ENCODE assay signal across 17 cellular contexts in genomic region chr7:1121886-1122831, GRCh38. TPM values are rescaled to one million over a fixed set of nuclear protein-coding genes. Genes with fewer than 3 reads are reported as not detected.
DNase-seq lines count a peak whose midpoint lies in the region; ATAC-seq, FAIRE-seq and TF ChIP-seq lines count a peak whose summit lies in the region.
"Had no signal": no experiment of that assay in that cellular context is flagged by ENCODE, and none has a peak within 500 bp of the region (broad histone marks: within the 10 kb centered on the region; RNA-seq: fewer than 3 reads in every experiment).

No MANE protein-coding gene starts in this region.

- H4K8ac ChIP-seq in H1 (ENCODE audit: extremely low read depth, insufficient read depth, low read length) (peak overlapping the region; percentile 79; the same call in 1 of the 2 replicates), mesenchymal stem cell (ENCODE audit: low read length) (peak overlapping the region; percentile 90)

- H3K36me3 ChIP-seq in H1 (ENCODE audit: control insufficient read depth in 2 of 4, insufficient read depth in 4 of 4, low read length in 3 of 4) (peaks cover 0 to 14% (median 4%) of the 10 kb centered on the region in 4 experiments; a peak in 3 of 8 replicates), mesenchymal stem cell (ENCODE audit: control insufficient read depth in 1 of 2, insufficient read depth in 2 of 2, low read depth in 1 of 2, low read length in 2 of 2) (peaks cover 11 to 44% of the 10 kb centered on the region in 2 experiments), tibial artery (peaks cover 0 to 5% (median 0%) of the 10 kb centered on the region in 3 donors)

- H3K4me3 ChIP-seq in H1 (ENCODE audit: extremely low read depth in 1 of 4, insufficient read depth in 2 of 4, low read depth in 3 of 4, low read length in 4 of 4) (no peak overlapping the region), mesenchymal stem cell (ENCODE audit: insufficient read depth in 1 of 2, low read depth in 1 of 2, low read length in 2 of 2) (no peak overlapping the region), tibial artery (no peak overlapping the region)

- H2AFZ ChIP-seq in H1 (ENCODE audit: low read length) (no peak overlapping the region), mesenchymal stem cell (ENCODE audit: low read depth, low read length) (no peak overlapping the region)

- H2BK15ac ChIP-seq in H1 (ENCODE audit: low read length) (no peak overlapping the region), mesenchymal stem cell (ENCODE audit: low read depth, poor library complexity, severe bottlenecking) (peak overlapping the region; percentile 26)

- no peak for TF ChIP-seq EP300 in H1 (IDR thresholded peaks at IDR 0.05; ENCODE audit: borderline replicate concordance in 1 of 2, low read depth in 2 of 2, low read length in 2 of 2)

- H3K4me1 ChIP-seq in H1 (replicated peaks in 1 of 4; ENCODE audit: control insufficient read depth in 3 of 4, insufficient read depth in 4 of 4, low read length in 3 of 4) (peaks cover 0 to 14% (median 8%) of the 10 kb centered on the region in 4 experiments; a peak in 6 of 7 replicates), mesenchymal stem cell (ENCODE audit: control insufficient read depth, insufficient read depth, low read depth, low read length) (peaks cover 37% of the 10 kb centered on the region), tibial artery (peaks cover 0 to 30% (median 22%) of the 10 kb centered on the region in 4 donors)

- H3K23ac ChIP-seq in H1 (ENCODE audit: insufficient read length), result no peak overlapping the region
- H3K23ac ChIP-seq in mesenchymal stem cell (ENCODE audit: low read length in 2 of 2), result peak overlapping the region in 1 of 2 experiments; percentile 68

- H3K14ac ChIP-seq in H1 (ENCODE audit: insufficient read length) (no peak overlapping the region), mesenchymal stem cell (ENCODE audit: low read length in 2 of 2) (no peak overlapping the region)

- H3K27ac ChIP-seq in H1 (ENCODE audit: low read depth, low read length) (peak overlapping the region; percentile 35; the same call in 1 of the 2 replicates), mesenchymal stem cell (ENCODE audit: low read length, poor library complexity, severe bottlenecking) (no peak overlapping the region), tibial artery (peak overlapping the region; percentile 90 to 94)
- H3K27ac ChIP-seq: 22Rv1, VCaP had no signal

- H4K91ac ChIP-seq in H1 (replicated peaks; ENCODE audit: insufficient read length, low read length) (no peak overlapping the region), mesenchymal stem cell (ENCODE audit: low read length) (peak overlapping the region; percentile 84)

- TF ChIP-seq CTCF in H1 (IDR thresholded peaks at IDR 0.05; ENCODE audit: control extremely low read depth in 1 of 3, insufficient read depth in 1 of 3, low read depth in 1 of 3, low read length in 3 of 3), result no peak
- no peak for TF ChIP-seq CTCF in tibial artery (IDR thresholded peaks at IDR 0.05)

- peak; percentile 54 for DNase-seq in activated effector memory CD4-positive, alpha-beta T cell treated with anti-CD3 and anti-CD28 coated beads, Interleukin-2, amount 50 U/mL, for 16 hours
- DNase-seq in activated effector memory CD4-positive, alpha-beta T cell treated with Interleukin-2 at 50 U/mL for 16 hours, result no peak
- no peak for DNase-seq in H1 (ENCODE audit: low read depth in 1 of 2, low spot score in 2 of 2)
- no peak for DNase-seq in mesenchymal stem cell
- DNase-seq in tibial artery, result no peak
- no peak for DNase-seq in SKM-1 (lab: John Stamatoyannopoulos, UW; ENCODE audit: unreplicated experiment)
- DNase-seq in ACHN, result no peak
- DNase-seq: activated CD4-positive, alpha-beta memory T cell treated with anti-CD3 and anti-CD28 coated beads, Interleukin-2, amount 10 ng/mL, durations not matched to agents 7 days and 5 days; amniotic stem cell; NCI-H2029; NCI-H524; PC-3 had no signal

- peaks cover 0 to 54% of the 10 kb centered on the region in 2 experiments; a peak in 2 of 4 replicates for H3K79me2 ChIP-seq in H1 (ENCODE audit: control insufficient read depth in 1 of 2, insufficient read depth in 2 of 2, low read length in 2 of 2)

- H2BK5ac ChIP-seq in H1 (ENCODE audit: low read depth, low read length), result peak overlapping the region; percentile 63; the same call in 1 of the 2 replicates
- no peak overlapping the region for H2BK5ac ChIP-seq in mesenchymal stem cell (ENCODE audit: low read depth, low read length, poor library complexity, severe bottlenecking)

- H3K56ac ChIP-seq in H1 (replicated peaks; ENCODE audit: insufficient read length, low read depth, low read length), result no peak overlapping the region

- H3K9ac ChIP-seq in H1 (replicated peaks in 1 of 4; ENCODE audit: extremely low read depth in 1 of 4, low read depth in 3 of 4, low read length in 3 of 4) (no peak overlapping the region), mesenchymal stem cell (ENCODE audit: low read length) (peak overlapping the region; percentile 92)

- no peak overlapping the region for H2BK20ac ChIP-seq in H1 (ENCODE audit: low read length)

- peaks cover 7% of the 10 kb centered on the region for H3K79me1 ChIP-seq in H1 (ENCODE audit: low read depth, low read length)
- peaks cover 40% of the 10 kb centered on the region for H3K79me1 ChIP-seq in mesenchymal stem cell (replicated peaks; ENCODE audit: low read length, poor library complexity, severe bottlenecking)

- H3K4me2 ChIP-seq in H1 (ENCODE audit: insufficient read depth in 1 of 2, low read depth in 2 of 2, low read length in 2 of 2) (no peak overlapping the region), mesenchymal stem cell (ENCODE audit: low read length, poor library complexity, severe bottlenecking) (no peak overlapping the region)

- ATAC-seq in HG03378 (IDR thresholded peaks at IDR 0.05; ENCODE audit: unreplicated experiment), result no peak
- ATAC-seq: left lobe of liver, PC-3 had no signal

- intact Hi-C loops in tibial artery (cut with DNase I; ENCODE audit: low total_unique reads), result loop anchor here (5.0 kb wide), 1 partner anchor 35 kb away; the partner anchor contains the start of gene GPER1

- WGBS in H1 (ENCODE audit: extremely low coverage in 1 of 2, insufficient coverage in 1 of 2, insufficient read length in 1 of 2, insufficient replicate concordance in 2 of 2, low coverage in 1 of 2, low lambda C conversion rate in 2 of 2, missing lambda C conversion rate in 1 of 2), 2 experiments, result 88% methylated on average over 25 of the region's 28 CpGs; no CpG with 5 or more reads in 1 of the 2 experiments
- 74% methylated on average over 28 of the region's 28 CpGs for whole genome bisulfite sequencing in mesenchymal stem cell

- no peak overlapping the region for H2BK120ac ChIP-seq in H1 (replicated peaks; ENCODE audit: low read depth, low read length)
- H2BK120ac ChIP-seq in mesenchymal stem cell (ENCODE audit: low read depth, low read length), result peak overlapping the region; percentile 15

- H3K4ac ChIP-seq in H1 (replicated peaks; ENCODE audit: insufficient read length, low read depth, low read length) (no peak overlapping the region), mesenchymal stem cell (ENCODE audit: low read depth in 1 of 2, low read length in 2 of 2) (peak overlapping the region in 1 of 2 experiments; percentile 66)

- H3K18ac ChIP-seq in H1 (ENCODE audit: extremely low read depth, low read length) (no peak overlapping the region), mesenchymal stem cell (ENCODE audit: low read depth in 1 of 2, low read length in 2 of 2) (peak overlapping the region in 1 of 2 experiments; percentile 59)

- POLR2A ChIA-PET in H1 (lab: Charles Lee; ENCODE audit: partially characterized antibody), result no interaction called here

- no peak for TF ChIP-seq POLR2A in H1 (IDR thresholded peaks at IDR 0.05; ENCODE audit: control extremely low read depth in 1 of 2, low read depth in 2 of 2, low read length in 2 of 2)

- no peak for FAIRE-seq in H1 (lab: Jason Lieb, UNC)
- FAIRE-seq: colon had no signal

- no peak for TF ChIP-seq RAD21 in H1 (IDR thresholded peaks at IDR 0.05 in 1 of 2, conservative IDR thresholded peaks at IDR 0.05 in 1 of 2; ENCODE audit: low read depth in 2 of 2, low read length in 2 of 2)

- H2BK12ac ChIP-seq in H1 (ENCODE audit: low read depth, low read length), result 0 out of 2 replicates have a peak overlapping the region, but pooled peaks have one; percentile 33
- H2BK12ac ChIP-seq in mesenchymal stem cell (ENCODE audit: low read length in 2 of 2), result peak overlapping the region in 1 of 2 experiments; percentile 65

- in situ Hi-C loops in ACHN (cut with HindIII; ENCODE audit: low pct_ligation_motif_present, low pct_unique_long_range_greater_than_20kb, low sequenced_read_pairs), result no loop called here

- H2AK5ac ChIP-seq in H1 (ENCODE audit: low read depth, low read length) (peak overlapping the region; percentile 39; the same call in 1 of the 2 replicates), mesenchymal stem cell (ENCODE audit: low read length, severe bottlenecking) (peak overlapping the region; percentile 19)

- H4K5ac ChIP-seq in H1 (ENCODE audit: insufficient read length, low read depth, low read length), result no peak overlapping the region

- H3K23me2 ChIP-seq in H1 (ENCODE audit: low read depth, low read length), result no peaks in the 10 kb centered on the region

- peaks cover 7 to 15% of the 10 kb centered on the region in 2 experiments for H4K20me1 ChIP-seq in H1 (replicated peaks in 1 of 2; ENCODE audit: control insufficient read depth in 1 of 2, insufficient read depth in 2 of 2, low read length in 2 of 2)

- H3K27me3 ChIP-seq in H1 (replicated peaks in 1 of 4; ENCODE audit: control insufficient read depth in 3 of 4, extremely low read depth in 1 of 4, insufficient read depth in 3 of 4, low read length in 3 of 4) (no peaks in the 10 kb centered on the region), mesenchymal stem cell (ENCODE audit: control insufficient read depth in 1 of 2, insufficient read depth in 1 of 2, low read length in 2 of 2) (no peaks in the 10 kb centered on the region), tibial artery (no peaks in the 10 kb centered on the region)

- H3K9me3 ChIP-seq in H1 (ENCODE audit: insufficient read depth in 2 of 2, low read depth in 1 of 2, low read length in 1 of 2) (no peaks in the 10 kb centered on the region), mesenchymal stem cell (ENCODE audit: control insufficient read depth, low read length) (no peaks in the 10 kb centered on the region), tibial artery (no peaks in the 10 kb centered on the region)

- CTCF ChIA-PET in H1 (lab: Charles Lee; ENCODE audit: partially characterized antibody), result interaction anchor here (0.8 to 3.6 kb wide), 21 partner anchors 7 to 249 kb away, joined by 3 to 14 read pairs (median 5); partner anchors contain the start of gene GPER1

RNA-seq across cellular contexts. Expression of gene GPER1, which starts 34.2 kb away (rescaled TPM):
- total RNA-seq in H1 (2021; fragmentation: NEBNext Ultra II Directional; extraction: Animal tissue kit (Norgen Biotek cat#: 25700)), result 0.24 and 0.52 TPM in 2 replicates
- 0.47 and 0.78 TPM in 2 replicates for polyA plus RNA-seq in H1 (2011; rRNA removed)
- 0.56 TPM for polyA plus RNA-seq in H1 (2011; cell fraction: cytosol; rRNA removed)
- polyA plus RNA-seq in H1 (2011; cell fraction: nucleus; rRNA removed), result 1.00 TPM
- 0.36 to 0.68 TPM (median 0.62 TPM) in 4 replicates for polyA plus RNA-seq in H1 (2012, experiment 1 of 2)
- polyA plus RNA-seq in H1 (2012, experiment 2 of 2), result 0.17 TPM
- 0.20 TPM for polyA plus RNA-seq in H1 (2013, experiment 1 of 2)
- polyA plus RNA-seq in H1 (2013, experiment 2 of 2), result 0.20 TPM
- polyA minus RNA-seq in H1 (2011; rRNA and poly(A)+ RNA removed), result 0.16 and 0.27 TPM in 2 replicates
- polyA minus RNA-seq in H1 (2011; cell fraction: cytosol; rRNA and poly(A)+ RNA removed), result not detected
- 0.70 TPM for polyA minus RNA-seq in H1 (2011; cell fraction: nucleus; rRNA and poly(A)+ RNA removed)
- 3.9 TPM for polyA plus RNA-seq in mesenchymal stem cell (2013, experiment 1 of 2)
- 4.0 TPM for polyA plus RNA-seq in mesenchymal stem cell (2013, experiment 2 of 2)

RNA-seq across cellular contexts. Expression of gene ZFAND2A, which starts 37.8 kb away (rescaled TPM):
- 15.5 and 16.6 TPM in 2 replicates for total RNA-seq in H1 (2021; fragmentation: NEBNext Ultra II Directional; extraction: Animal tissue kit (Norgen Biotek cat#: 25700))
- 17.7 and 20.3 TPM in 2 replicates for polyA plus RNA-seq in H1 (2011; rRNA removed)
- 22.7 TPM for polyA plus RNA-seq in H1 (2011; cell fraction: cytosol; rRNA removed)
- 12.6 TPM for polyA plus RNA-seq in H1 (2011; cell fraction: nucleus; rRNA removed)
- 18.9 to 23.2 TPM (median 21.4 TPM) in 4 replicates for polyA plus RNA-seq in H1 (2012, experiment 1 of 2)
- 18.0 TPM for polyA plus RNA-seq in H1 (2012, experiment 2 of 2)
- 7.9 TPM for polyA plus RNA-seq in H1 (2013, experiment 1 of 2)
- 8.7 TPM for polyA plus RNA-seq in H1 (2013, experiment 2 of 2)
- polyA minus RNA-seq in H1 (2011; rRNA and poly(A)+ RNA removed), result 9.8 and 10.7 TPM in 2 replicates
- 7.8 TPM for polyA minus RNA-seq in H1 (2011; cell fraction: cytosol; rRNA and poly(A)+ RNA removed)
- 7.3 TPM for polyA minus RNA-seq in H1 (2011; cell fraction: nucleus; rRNA and poly(A)+ RNA removed)
- polyA plus RNA-seq in mesenchymal stem cell (2013, experiment 1 of 2), result 16.9 TPM
- polyA plus RNA-seq in mesenchymal stem cell (2013, experiment 2 of 2), result 17.7 TPM
